In the genomic region with DNA sequence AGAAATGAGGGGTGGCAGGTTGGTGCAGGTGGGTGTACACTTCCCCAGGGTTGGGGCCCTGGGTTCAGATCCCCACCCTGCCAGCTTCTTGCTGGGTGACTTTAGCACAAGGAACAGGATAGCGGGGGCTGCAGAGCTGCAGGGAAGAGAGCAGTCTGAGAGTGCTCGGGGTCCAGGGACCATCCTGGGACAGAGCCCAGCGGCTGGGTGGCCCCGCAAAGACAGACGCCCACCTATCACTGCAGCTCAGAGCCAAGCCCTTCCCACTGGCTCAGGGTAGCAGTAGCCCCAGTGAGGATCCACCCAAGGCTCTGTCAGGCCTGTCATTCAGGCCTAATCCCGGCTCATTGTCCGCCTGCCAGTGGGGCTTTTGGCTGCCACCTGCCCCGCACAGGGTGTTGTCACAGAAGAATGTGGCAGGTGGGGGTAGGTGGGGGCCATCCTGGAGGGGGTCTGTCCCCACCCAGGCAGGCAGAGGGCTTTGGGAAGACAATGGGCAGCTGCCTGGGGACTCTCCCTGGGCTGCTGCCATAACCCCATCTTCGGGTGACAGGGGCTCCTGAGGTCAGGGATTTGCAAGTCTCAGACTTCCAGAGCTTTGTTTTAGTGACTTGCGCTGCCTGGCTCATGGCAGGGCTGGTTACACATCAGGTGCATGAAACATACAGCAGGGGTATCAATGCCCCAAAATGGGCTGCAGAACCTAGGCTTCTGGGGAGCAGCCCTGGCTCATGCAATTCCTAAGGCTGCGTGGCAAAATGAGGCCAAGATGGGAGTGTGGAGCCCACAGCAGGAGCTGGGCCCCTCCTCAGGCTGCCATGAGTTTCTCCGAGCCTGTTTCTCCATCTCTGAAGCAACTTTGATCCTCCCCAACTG, we compare ENCODE assay signal across 33 cellular contexts. TPM values are rescaled to one million over a fixed set of nuclear protein-coding genes. Genes with fewer than 3 reads are reported as not detected.
DNase-seq lines count a peak whose midpoint lies in the region; ATAC-seq and TF ChIP-seq lines count a peak whose summit lies in the region.
"Had no signal": no experiment of that assay in that cellular context is flagged by ENCODE, and none has a peak within 500 bp of the region (broad histone marks: within the 10 kb centered on the region; RNA-seq: fewer than 3 reads in every experiment).

No MANE protein-coding gene starts in this region.

- CTCF ChIA-PET in Panc1 (lab: Charles Lee) = no interaction called here

- POLR2A ChIA-PET in Panc1 (lab: Charles Lee) = no interaction called here

- H3K4ac ChIP-seq in neuronal stem cell (ENCODE audit: low read length) = no peak overlapping the region

- BruUV-seq in Panc1 (replicated peaks; lab: Mats Ljungman, UMichigan) = no TSS peak

- no peak overlapping the region for H3K23ac ChIP-seq in neuronal stem cell (ENCODE audit: low read depth, low read length, poor library complexity)

- no peak overlapping the region for H3K9ac ChIP-seq in neuronal stem cell (ENCODE audit: low read depth, low read length, poor library complexity)
- H3K9ac ChIP-seq: SK-N-SH had no signal

- WGBS in right cardiac atrium = 78% methylated on average over 12 of the region's 12 CpGs
- no CpG with 5 or more reads among the region's 12 CpGs for WGBS in neuronal stem cell (ENCODE audit: extremely low coverage in 2 of 2, insufficient read length in 2 of 2, insufficient replicate concordance in 1 of 2), 2 donors

- H2AK5ac ChIP-seq in neuronal stem cell (ENCODE audit: low read depth, low read length) = peak overlapping the region; percentile 79

- no peak overlapping the region for H3K27ac ChIP-seq in right cardiac atrium (ENCODE audit: low read length)
- no peak overlapping the region for H3K27ac ChIP-seq in Panc1 (ENCODE audit: low read length)
- H3K27ac ChIP-seq in neuronal stem cell (replicated peaks; ENCODE audit: low read length) = no peak overlapping the region
- H3K27ac ChIP-seq: esophagus squamous epithelium, foreskin keratinocyte, HL-60, testis, uterus had no signal

- no peaks in the 10 kb centered on the region for H3K79me1 ChIP-seq in neuronal stem cell (ENCODE audit: low read depth, low read length)

- H4K91ac ChIP-seq in neuronal stem cell (ENCODE audit: low read depth, low read length, poor library complexity) = no peak overlapping the region

- H2BK15ac ChIP-seq in neuronal stem cell (ENCODE audit: low read length) = peak overlapping the region; percentile 10

- H3K4me3 ChIP-seq in right cardiac atrium (ENCODE audit: low read length) (no peak overlapping the region), Panc1 (ENCODE audit: low read depth in 2 of 2, low read length in 2 of 2) (no peak overlapping the region), neuronal stem cell (ENCODE audit: low read length in 2 of 2) (no peak overlapping the region)
- H3K4me3 ChIP-seq: esophagus squamous epithelium, testis, uterus had no signal

- H2BK120ac ChIP-seq in neuronal stem cell (ENCODE audit: low read depth, low read length) = no peak overlapping the region

- H2BK12ac ChIP-seq in neuronal stem cell (ENCODE audit: low read length) = no peak overlapping the region

- H3K36me3 ChIP-seq in Panc1 (ENCODE audit: control insufficient read depth, insufficient read depth, low read length) = no peaks in the 10 kb centered on the region
- H3K36me3 ChIP-seq in neuronal stem cell (replicated peaks in 1 of 2; ENCODE audit: control insufficient read depth in 2 of 2, insufficient read depth in 2 of 2, low read length in 2 of 2) = no peaks in the 10 kb centered on the region
- H3K36me3 ChIP-seq: esophagus squamous epithelium, uterus had no signal

- DNase-seq in cardiac septum (ENCODE audit: low spot score) (peak; percentile 56), right cardiac atrium (no peak), Panc1 (ENCODE audit: low read depth, low spot score) (no peak), neuronal stem cell (ENCODE audit: low spot score) (no peak)
- no peak for DNase-seq in activated CD4-positive, alpha-beta T cell treated with anti-CD3 and anti-CD28 coated beads for 1 hour
- DNase-seq: activated CD4-positive, CD25-positive, alpha-beta regulatory T cell; activated CD8-positive, alpha-beta T cell treated with anti-CD3 and anti-CD28 coated beads for 36 hours; caudate nucleus; EL; esophagus squamous epithelium; foreskin keratinocyte; kidney; MM.1S; naive thymus-derived CD4-positive, alpha-beta T cell; NCI-H1105 treated with DMSO at 0.1 percent for 48 hours; NCI-H187 treated with DMSO at 0.1 percent for 48 hours; NCI-H510A treated with DMSO at 0.1 percent for 48 hours; nucleus accumbens; OCI-M1; SK-N-SH; stimulated activated CD4-positive, alpha-beta T cell treated with anti-CD3 and anti-CD28 coated beads, Interleukin-2, amount 100 ng/mL, for 24 hours; stimulated activated naive CD8-positive, alpha-beta T cell treated with anti-CD3 and anti-CD28 coated beads, Interleukin-15, Interleukin-2, amounts not matched to agents 100 U/mL and 50 U/mL, for 24 hours; testis had no signal

- H3K27me3 ChIP-seq in right cardiac atrium (ENCODE audit: control insufficient read depth, insufficient read depth) (no peaks in the 10 kb centered on the region), Panc1 (ENCODE audit: control insufficient read depth, insufficient read depth, low read length) (no peaks in the 10 kb centered on the region), neuronal stem cell (ENCODE audit: control insufficient read depth in 3 of 3, insufficient read depth in 3 of 3, low read depth in 1 of 3, low read length in 3 of 3) (peaks cover 0 to 11% (median 0%) of the 10 kb centered on the region in 3 experiments)
- H3K27me3 ChIP-seq: testis, uterus had no signal

- peak overlapping the region; percentile 50 for H3K18ac ChIP-seq in neuronal stem cell (ENCODE audit: low read length)

- TF ChIP-seq CTCF in Panc1 (IDR thresholded peaks at IDR 0.05) = no peak

- H4K8ac ChIP-seq in neuronal stem cell (ENCODE audit: low read depth, low read length) = no peak overlapping the region

- H3K4me1 ChIP-seq in right cardiac atrium (ENCODE audit: control insufficient read depth, insufficient read depth, low read length) (no peaks in the 10 kb centered on the region), Panc1 (ENCODE audit: control insufficient read depth, insufficient read depth, low read length) (no peaks in the 10 kb centered on the region), neuronal stem cell (ENCODE audit: control insufficient read depth in 2 of 2, insufficient read depth in 1 of 2, low read depth in 1 of 2, low read length in 2 of 2) (peaks cover 0 to 15% of the 10 kb centered on the region in 2 donors)
- H3K4me1 ChIP-seq: esophagus squamous epithelium, foreskin keratinocyte, testis, uterus had no signal

- intact Hi-C loops in cardiac septum (cut with DNase I) (no loop called here), right cardiac atrium (cut with DNase I) (no loop called here), Panc1 (cut with micrococcal nuclease; ENCODE audit: unreplicated experiment) (no loop called here)

- no peaks in the 10 kb centered on the region for H3K9me3 ChIP-seq in right cardiac atrium (ENCODE audit: control insufficient read depth, low read length)
- no peaks in the 10 kb centered on the region for H3K9me3 ChIP-seq in Panc1 (ENCODE audit: control insufficient read depth, insufficient read depth, low read depth, low read length)
- peaks cover 0 to 2% of the 10 kb centered on the region in 2 donors for H3K9me3 ChIP-seq in neuronal stem cell (replicated peaks in 1 of 2; ENCODE audit: control insufficient read depth in 2 of 2, insufficient read depth in 1 of 2, low read depth in 1 of 2, low read length in 2 of 2)
- H3K9me3 ChIP-seq: esophagus squamous epithelium, SK-N-SH, testis, uterus had no signal

- no peak overlapping the region for H3K4me2 ChIP-seq in neuronal stem cell (ENCODE audit: insufficient read depth, low read length, poor library complexity, severe bottlenecking)
- H3K4me2 ChIP-seq: SK-N-SH had no signal

- ATAC-seq in right cardiac atrium = no peak
- 0 out of 2 replicates have a peak, but pooled peaks have one; percentile 27 for ATAC-seq in Panc1
- no peak for ATAC-seq in GM18517 (IDR thresholded peaks at IDR 0.05; ENCODE audit: unreplicated experiment)
- no peak for ATAC-seq in GM19463 (IDR thresholded peaks at IDR 0.05; ENCODE audit: unreplicated experiment)
- ATAC-seq: activated CD8-positive, alpha-beta T cell treated with anti-CD3 and anti-CD28 coated beads for 36 hours; foreskin keratinocyte; naive thymus-derived CD4-positive, alpha-beta T cell; stimulated activated naive CD8-positive, alpha-beta T cell treated with anti-CD3 and anti-CD28 coated beads, Interleukin-15, Interleukin-2, amounts not matched to agents 100 U/mL and 50 U/mL, for 24 hours had no signal

- in situ Hi-C loops in Panc1 (cut with HindIII; ENCODE audit: low pct_unique_long_range_greater_than_20kb, low sequenced_read_pairs) = no loop called here

- no peak overlapping the region for H3K14ac ChIP-seq in neuronal stem cell (ENCODE audit: low read length)

- H2AFZ ChIP-seq in neuronal stem cell (ENCODE audit: low read length) = no peak overlapping the region

- peak overlapping the region; percentile 59 for H2BK5ac ChIP-seq in neuronal stem cell (ENCODE audit: low read length)

RNA-seq across cellular contexts. Expression of a gene that starts 52.1 kb away (rescaled TPM):
- total RNA-seq in cardiac septum (0.19 TPM), right cardiac atrium (not detected), Panc1 (2021; ENCODE audit: unreplicated experiment) (81.2 TPM)
- polyA plus RNA-seq in right cardiac atrium = not detected
- polyA plus RNA-seq in Panc1 (2012; ENCODE audit: insufficient read length) = 105 TPM
- 2.4 TPM for polyA plus RNA-seq in neuronal stem cell (2013, experiment 1 of 2)
- 2.4 TPM for polyA plus RNA-seq in neuronal stem cell (2013, experiment 2 of 2)
- total RNA-seq: esophagus squamous epithelium; foreskin keratinocyte; kidney; lower leg skin; mesothelial cell of epicardium; renal cortical epithelial cell; T-helper 1 cell treated with Interleukin-12 subunit alpha and Interleukin-12 subunit beta and Interleukin-4 antibody, amounts not matched to agents 30 ng/mL and 1 ng/mL, for 36 hours had no signal
- polyA plus RNA-seq: AG04450; BJ; foreskin keratinocyte; naive thymus-derived CD4-positive, alpha-beta T cell; SK-N-SH had no signal

Comparison
In these comparisons a context has a peak if more than half of its experiments do, and no peak if none do; other contexts are left out.
1. RNA of a gene that starts 52.1 kb away (total RNA-seq): 81.2 TPM in Panc1 (single experiment); 0.19 TPM in cardiac septum (single experiment) and not detected in right cardiac atrium; every median in the first group is over 10 times any median in the second.